ENCODE assay signal across 25 cellular contexts in the genomic region with DNA sequence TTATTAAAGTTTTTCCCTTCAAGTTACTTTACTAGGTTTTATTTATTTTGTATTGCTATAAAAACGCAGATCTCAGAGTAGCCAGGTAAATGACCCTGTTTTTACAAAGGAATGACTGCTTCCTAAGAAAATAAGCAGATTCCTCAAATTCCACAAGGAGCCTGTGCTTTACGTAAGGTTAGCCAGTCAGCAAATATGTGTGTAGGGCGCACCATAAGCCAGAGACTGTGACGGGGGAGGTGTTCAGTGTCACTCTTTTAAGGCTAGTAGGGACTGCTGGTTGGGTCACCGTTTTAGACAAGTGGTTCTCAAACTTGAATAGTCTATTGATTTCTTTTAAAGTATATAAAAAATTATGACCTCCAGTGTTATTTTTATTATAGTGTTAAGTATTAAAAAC.
DNase-seq lines count a peak whose midpoint lies in the region; ATAC-seq and TF ChIP-seq lines count a peak whose summit lies in the region.
"Had no signal": no experiment of that assay in that cellular context is flagged by ENCODE, and none has a peak within 500 bp of the region (broad histone marks: within the 10 kb centered on the region; RNA-seq: fewer than 3 reads in every experiment).

No MANE protein-coding gene starts in this region.

- H3K27me3 Mint-ChIP-seq in H9 (ENCODE audit: low read depth) (no peaks in the 10 kb centered on the region), WTC11 (ENCODE audit: low read depth) (no peaks in the 10 kb centered on the region)
- H3K27me3 Mint-ChIP-seq: dendritic cell treated with granulocyte-macrophage colony-stimulating factor and Interleukin-4, amounts not matched to agents 40 ng/mL and 50 ng/mL, for 4 days; IgD-negative memory B cell had no signal

- H3K9me3 Mint-ChIP-seq in H9 (no peaks in the 10 kb centered on the region), WTC11 (no peaks in the 10 kb centered on the region)
- H3K9me3 Mint-ChIP-seq in activated naive CD4-positive, alpha-beta T cell treated with anti-CD3 and anti-CD28 coated beads, Interleukin-2, amount 50 U/mL, for 72 hours: no peaks in the 10 kb centered on the region
- H3K9me3 Mint-ChIP-seq: activated CD4-positive, alpha-beta T cell treated with anti-CD3 and anti-CD28 coated beads, Interleukin-2, amount 10 ng/mL, durations not matched to agents 24 days and 14 days; CD4-positive, CD25-positive, alpha-beta regulatory T cell; dendritic cell treated with granulocyte-macrophage colony-stimulating factor and Interleukin-4, amounts not matched to agents 40 ng/mL and 50 ng/mL, for 4 days; IgD-negative memory B cell; neural crest cell; stimulated activated naive CD8-positive, alpha-beta T cell treated with anti-CD3 and anti-CD28 coated beads, Interleukin-15, Interleukin-2, amounts not matched to agents 100 ng/mL and 50 ng/mL, for 24 hours; T-helper 1 cell treated with Interleukin-12 subunit alpha and Interleukin-12 subunit beta and Interleukin-4 antibody, amounts not matched to agents 30 μg/mL and 1 μg/mL, for 36 hours had no signal

- H3K79me1 ChIP-seq in H9 (ENCODE audit: insufficient read depth, low read depth, low read length, poor library complexity, severe bottlenecking) (no peaks in the 10 kb centered on the region), trophoblast cell (ENCODE audit: low read length) (no peaks in the 10 kb centered on the region)

- H2BK20ac ChIP-seq in H9 (ENCODE audit: low read depth, low read length, poor library complexity, severe bottlenecking): no peak overlapping the region

- H3K18ac ChIP-seq in H9 (ENCODE audit: insufficient read length, low read depth, low read length): no peak overlapping the region
- H3K18ac ChIP-seq in trophoblast cell (ENCODE audit: low read length): no peak overlapping the region

- H2BK5ac ChIP-seq in H9 (ENCODE audit: insufficient read length, low read length) (no peak overlapping the region), trophoblast cell (ENCODE audit: low read depth, low read length, poor library complexity) (no peak overlapping the region)

- H4K5ac ChIP-seq in H9 (ENCODE audit: insufficient read length, low read depth, low read length): no peak overlapping the region

- H3T11ph ChIP-seq in H9 (ENCODE audit: low read length): no peak overlapping the region

- H2BK15ac ChIP-seq in H9 (ENCODE audit: low read depth, low read length): no peak overlapping the region

- H3K4me3 ChIP-seq in trophoblast cell (ENCODE audit: low read depth, low read length): no peak overlapping the region
- H3K4me3 ChIP-seq: heart right ventricle, transverse colon had no signal

- H3K27ac Mint-ChIP-seq in H9 (peak overlapping the region in 2 of 3 experiments; percentile 74 to 84; a peak in 2 of 7 replicates), WTC11 (peak overlapping the region; percentile 87; the same call in 1 of the 2 replicates)
- no peak overlapping the region for H3K27ac Mint-ChIP-seq in activated naive CD4-positive, alpha-beta T cell treated with anti-CD3 and anti-CD28 coated beads, Interleukin-2, amount 50 U/mL, for 72 hours
- H3K27ac Mint-ChIP-seq: activated CD4-positive, alpha-beta T cell treated with anti-CD3 and anti-CD28 coated beads, Interleukin-2, amount 10 ng/mL, durations not matched to agents 24 days and 14 days; CD4-positive, CD25-positive, alpha-beta regulatory T cell; dendritic cell treated with granulocyte-macrophage colony-stimulating factor and Interleukin-4, amounts not matched to agents 40 ng/mL and 50 ng/mL, for 4 days; IgD-negative memory B cell; stimulated activated naive CD8-positive, alpha-beta T cell treated with anti-CD3 and anti-CD28 coated beads, Interleukin-15, Interleukin-2, amounts not matched to agents 100 ng/mL and 50 ng/mL, for 24 hours; T-helper 1 cell treated with Interleukin-12 subunit alpha and Interleukin-12 subunit beta and Interleukin-4 antibody, amounts not matched to agents 30 μg/mL and 1 μg/mL, for 36 hours had no signal

- H3K27me3 ChIP-seq in H9 (ENCODE audit: insufficient read depth, low read length): no peaks in the 10 kb centered on the region
- H3K27me3 ChIP-seq in trophoblast cell (ENCODE audit: insufficient read depth, low read length): no peaks in the 10 kb centered on the region
- H3K27me3 ChIP-seq: heart right ventricle, transverse colon had no signal

- no peak overlapping the region for H3K23ac ChIP-seq in H9 (ENCODE audit: insufficient read length, low read depth, low read length)
- H3K23ac ChIP-seq in trophoblast cell (ENCODE audit: low read length): no peak overlapping the region

- no peaks in the 10 kb centered on the region for H4K20me1 ChIP-seq in H9 (ENCODE audit: control insufficient read depth, insufficient read depth, insufficient read length)

- H3K4me1 Mint-ChIP-seq in H9: peaks cover 29 to 36% of the 10 kb centered on the region in 2 experiments
- peaks cover 22% of the 10 kb centered on the region for H3K4me1 Mint-ChIP-seq in WTC11
- H3K4me1 Mint-ChIP-seq: activated CD4-positive, alpha-beta T cell treated with anti-CD3 and anti-CD28 coated beads, Interleukin-2, amount 10 ng/mL, durations not matched to agents 24 days and 14 days; CD4-positive, CD25-positive, alpha-beta regulatory T cell; IgD-negative memory B cell had no signal

- POLR2A ChIA-PET in WTC11 (lab: Charles Lee): no interaction called here

- H3K4ac ChIP-seq in H9 (ENCODE audit: low read depth, low read length) (no peak overlapping the region), trophoblast cell (ENCODE audit: low read depth, low read length) (no peak overlapping the region)

- H3K4me3 Mint-ChIP-seq in H9 (no peak overlapping the region), WTC11 (no peak overlapping the region)
- H3K4me3 Mint-ChIP-seq: activated CD4-positive, alpha-beta T cell treated with anti-CD3 and anti-CD28 coated beads, Interleukin-2, amount 10 ng/mL, durations not matched to agents 24 days and 14 days; CD4-positive, CD25-positive, alpha-beta regulatory T cell; dendritic cell treated with granulocyte-macrophage colony-stimulating factor and Interleukin-4, amounts not matched to agents 40 ng/mL and 50 ng/mL, for 4 days; IgD-negative memory B cell; neural crest cell; stimulated activated naive CD8-positive, alpha-beta T cell treated with anti-CD3 and anti-CD28 coated beads, Interleukin-15, Interleukin-2, amounts not matched to agents 100 ng/mL and 50 ng/mL, for 24 hours; T-helper 1 cell treated with Interleukin-12 subunit alpha and Interleukin-12 subunit beta and Interleukin-4 antibody, amounts not matched to agents 30 μg/mL and 1 μg/mL, for 36 hours had no signal

- CTCF ChIA-PET in WTC11 (lab: Charles Lee): no interaction called here

- H2AK5ac ChIP-seq in H9 (ENCODE audit: insufficient read length, low read length) (no peak overlapping the region), trophoblast cell (ENCODE audit: low read length) (no peak overlapping the region)

- H3K9ac ChIP-seq in H9 (ENCODE audit: extremely low read depth, insufficient read length, low read length) (no peak overlapping the region), trophoblast cell (ENCODE audit: low read length) (no peak overlapping the region)

- no peaks in the 10 kb centered on the region for H3K36me3 ChIP-seq in trophoblast cell (ENCODE audit: control insufficient read depth in 1 of 2, insufficient read depth in 2 of 2, low read length in 2 of 2)
- H3K36me3 ChIP-seq: heart right ventricle, transverse colon had no signal

- H3K14ac ChIP-seq in H9 (ENCODE audit: insufficient read depth, low read length) (no peak overlapping the region), trophoblast cell (ENCODE audit: low read length) (no peak overlapping the region)

- H3K4me1 ChIP-seq in H9 (ENCODE audit: insufficient read depth, low read length) (peaks cover under 1% of the 10 kb centered on the region; the same call in 1 of the 2 replicates), trophoblast cell (ENCODE audit: control insufficient read depth in 1 of 2, insufficient read depth in 2 of 2, low read length in 2 of 2) (no peaks in the 10 kb centered on the region)
- H3K4me1 ChIP-seq: transverse colon had no signal

- no peak overlapping the region for H3K27ac ChIP-seq in H9 (ENCODE audit: insufficient read length, low read depth, low read length)
- H3K27ac ChIP-seq in trophoblast cell (ENCODE audit: low read depth, low read length): no peak overlapping the region
- H3K27ac ChIP-seq: heart right ventricle, transverse colon had no signal

- H3K9me3 ChIP-seq in H9 (ENCODE audit: control insufficient read depth, low read depth, low read length) (no peaks in the 10 kb centered on the region), trophoblast cell (ENCODE audit: insufficient read depth, low read depth, low read length) (no peaks in the 10 kb centered on the region)
- H3K9me3 ChIP-seq: heart right ventricle, transverse colon had no signal

- ATAC-seq in WTC11 (peak; percentile 93), GM21723 (IDR thresholded peaks at IDR 0.05; ENCODE audit: unreplicated experiment) (no peak), HG03457 (IDR thresholded peaks at IDR 0.05; ENCODE audit: unreplicated experiment) (no peak)
- no peak for ATAC-seq in activated naive CD4-positive, alpha-beta T cell treated with anti-CD3 and anti-CD28 coated beads, Interleukin-2, amount 50 U/mL, for 72 hours
- ATAC-seq: HCT116, heart right ventricle had no signal

- H3K23me2 ChIP-seq in H9 (ENCODE audit: insufficient read length, low read depth, low read length, poor library complexity, severe bottlenecking): no peaks in the 10 kb centered on the region

- H2BK120ac ChIP-seq in H9 (ENCODE audit: low read depth, low read length, poor library complexity, severe bottlenecking) (no peak overlapping the region), trophoblast cell (ENCODE audit: insufficient read depth, low read length, poor library complexity) (no peak overlapping the region)

- H2AFZ ChIP-seq in H9 (ENCODE audit: low read length) (no peak overlapping the region), trophoblast cell (ENCODE audit: insufficient read depth, low read length, poor library complexity) (no peak overlapping the region)

- H2BK12ac ChIP-seq in H9 (ENCODE audit: insufficient read length, low read depth, low read length): no peak overlapping the region
- no peak overlapping the region for H2BK12ac ChIP-seq in trophoblast cell (ENCODE audit: low read length)

- no CpG with 5 or more reads among the region's 5 CpGs for WGBS in H9 (ENCODE audit: extremely low coverage, insufficient read length, low lambda C conversion rate)
- no CpG with 5 or more reads among the region's 5 CpGs for WGBS in trophoblast cell (ENCODE audit: extremely low coverage, insufficient coverage, insufficient read length)

- peaks cover 0 to 2% (median 2%) of the 10 kb centered on the region in 3 experiments; a peak in 1 of 7 replicates for H3K36me3 Mint-ChIP-seq in H9 (ENCODE audit: insufficient read depth in 1 of 3, low read depth in 3 of 3)
- no peaks in the 10 kb centered on the region for H3K36me3 Mint-ChIP-seq in WTC11
- no peaks in the 10 kb centered on the region for H3K36me3 Mint-ChIP-seq in activated naive CD4-positive, alpha-beta T cell treated with anti-CD3 and anti-CD28 coated beads, Interleukin-2, amount 50 U/mL, for 72 hours
- H3K36me3 Mint-ChIP-seq: CD4-positive, CD25-positive, alpha-beta regulatory T cell; IgD-negative memory B cell had no signal

- H4K91ac ChIP-seq in H9 (ENCODE audit: insufficient read length, low read depth, low read length) (no peak overlapping the region), trophoblast cell (ENCODE audit: low read depth, low read length) (no peak overlapping the region)

- DNase-seq in H9: peak; percentile 41
- peak; percentile 28 for DNase-seq in WTC11 (ENCODE audit: low spot score)
- peak; percentile 36 for DNase-seq in iPS-NIHi7 (ENCODE audit: extremely low spot score)
- DNase-seq in trophoblast cell: peak; percentile 21 to 49
- no peak for DNase-seq in activated CD4-positive, alpha-beta T cell treated with anti-CD3 and anti-CD28 coated beads, Interleukin-2, amount 50 U/mL, for 48 hours
- DNase-seq in activated naive CD4-positive, alpha-beta T cell treated with anti-CD3 and anti-CD28 coated beads, Interleukin-2, amount 50 U/mL, for 72 hours (ENCODE audit: low spot score in 2 of 2): no peak
- DNase-seq: activated CD4-positive, alpha-beta T cell treated with anti-CD3 and anti-CD28 coated beads, Interleukin-2, amount 10 ng/mL, durations not matched to agents 24 days and 14 days; activated CD8-positive, alpha-beta memory T cell treated with anti-CD3 and anti-CD28 coated beads, Interleukin-2, amount 50 U/mL, for 48 hours; activated effector memory CD4-positive, alpha-beta T cell treated with anti-CD3 and anti-CD28 coated beads, Interleukin-2, amount 50 U/mL, for 16 hours; CD4-positive, CD25-positive, alpha-beta regulatory T cell; DND-41; heart right ventricle; left cardiac atrium; NCI-H1694; NCI-H748 treated with DMSO at 0.1 percent for 48 hours; stimulated activated CD4-positive, alpha-beta T cell treated with anti-CD3 and anti-CD28 coated beads, Interleukin-4, amount 100 ng/mL, for 1 hour; transverse colon had no signal

- H4K12ac ChIP-seq in trophoblast cell (ENCODE audit: low read depth, low read length): no peak overlapping the region

- H3K56ac ChIP-seq in H9 (ENCODE audit: insufficient read length, low read depth, low read length): no peak overlapping the region

- TF ChIP-seq CTCF in H9 (conservative IDR thresholded peaks at IDR 0.05): no peak
- no peak for TF ChIP-seq CTCF in WTC11 (IDR thresholded peaks at IDR 0.05)

- H4K8ac ChIP-seq in H9 (replicated peaks; ENCODE audit: insufficient read length, low read depth, low read length) (no peak overlapping the region), trophoblast cell (ENCODE audit: low read depth, low read length) (no peak overlapping the region)

- no peaks in the 10 kb centered on the region for H3K79me2 ChIP-seq in H9 (ENCODE audit: insufficient read depth, low read length)
- H3K79me2 ChIP-seq in trophoblast cell (ENCODE audit: control insufficient read depth, insufficient read depth, low read length, poor library complexity): no peaks in the 10 kb centered on the region

- H3K4me2 ChIP-seq in H9 (ENCODE audit: insufficient read depth, insufficient read length, low read length): no peak overlapping the region
- no peak overlapping the region for H3K4me2 ChIP-seq in trophoblast cell (ENCODE audit: low read length)

Comparison
In these comparisons a context has a peak if more than half of its experiments do, and no peak if none do; other contexts are left out.
1. DNase-seq: peak in H9 (single experiment), WTC11 (single experiment), iPS-NIHi7 (single experiment) and trophoblast cell (2 of 2); none in activated CD4-positive, alpha-beta T cell treated with anti-CD3 and anti-CD28 coated beads, Interleukin-2, amount 50 U/mL, for 48 hours (0 of 2) and activated naive CD4-positive, alpha-beta T cell treated with anti-CD3 and anti-CD28 coated beads, Interleukin-2, amount 50 U/mL, for 72 hours (0 of 2).
2. H3K27ac Mint-ChIP-seq: peak in H9 (2 of 3) and WTC11 (single experiment); none in activated naive CD4-positive, alpha-beta T cell treated with anti-CD3 and anti-CD28 coated beads, Interleukin-2, amount 50 U/mL, for 72 hours (0 of 2).